ENCODE assay signal across 33 cellular contexts in genomic region chr9:96178153-96178552, GRCh38.
"Had no signal": no experiment of that assay in that cellular context is flagged by ENCODE, and none has a peak within 500 bp of the region (broad histone marks: within the 10 kb centered on the region; RNA-seq: fewer than 3 reads in every experiment).

No MANE protein-coding gene starts in this region.

- DNase-seq: activated B cell treated with CpG ODN at 0.5 μM for 24 hours; activated CD4-positive, alpha-beta T cell treated with anti-CD3 and anti-CD28 coated beads for 48 hours; activated CD4-positive, alpha-beta T cell treated with anti-CD3 and anti-CD28 coated beads, Interleukin-2, amount 50 U/mL, for 1 hour; activated CD4-positive, alpha-beta T cell treated with anti-CD3 and anti-CD28 coated beads, Interleukin-2, amount 50 U/mL, for 48 hours; activated CD8-positive, alpha-beta memory T cell treated with anti-CD3 and anti-CD28 coated beads for 24 hours; activated CD8-positive, alpha-beta T cell treated with anti-CD3 and anti-CD28 coated beads for 36 hours; activated effector memory CD4-positive, alpha-beta T cell treated with anti-CD3 and anti-CD28 coated beads, Interleukin-2, amount 50 U/mL, for 16 hours; activated naive CD4-positive, alpha-beta T cell treated with anti-CD3 and anti-CD28 coated beads for 36 hours; activated naive CD8-positive, alpha-beta T cell treated with anti-CD3 and anti-CD28 coated beads for 36 hours; activated naive CD8-positive, alpha-beta T cell treated with anti-CD3 and anti-CD28 coated beads, Interleukin-2, amount 50 U/mL, for 24 hours; activated T-cell treated with anti-CD3 and anti-CD28 coated beads, Interleukin-2, amount 50 U/mL, for 4 hours; adrenal gland; amygdala; body of pancreas; caudate nucleus; cerebellar nuclear complex; colonic mucosa; effector CD8-positive, alpha-beta T cell; endodermal cell; foreskin keratinocyte; gastrocnemius medialis; glutamatergic neuron; SW 1271; T-cell; T-helper 17 cell; T1000; WERI-Rb-1 had no signal

- H3K9me3 ChIP-seq: adrenal gland, body of pancreas, colonic mucosa, gastrocnemius medialis had no signal

- H3K4me1 Mint-ChIP-seq: activated B cell treated with CpG ODN at 0.5 μM for 24 hours; activated naive CD4-positive, alpha-beta T cell treated with anti-CD3 and anti-CD28 coated beads, Interleukin-2, amount 50 U/mL, for 24 hours; activated naive CD8-positive, alpha-beta T cell treated with anti-CD3 and anti-CD28 coated beads for 36 hours; activated naive CD8-positive, alpha-beta T cell treated with anti-CD3 and anti-CD28 coated beads, Interleukin-2, amount 50 U/mL, for 24 hours; T-cell had no signal

- ATAC-seq: activated CD4-positive, CD25-positive, alpha-beta regulatory T cell treated with anti-CD3 and anti-CD28 coated beads, Interleukin-2, amount 50 U/mL, for 24 hours; activated CD8-positive, alpha-beta T cell treated with anti-CD3 and anti-CD28 coated beads for 36 hours; activated naive CD8-positive, alpha-beta T cell treated with anti-CD3 and anti-CD28 coated beads, Interleukin-2, amount 50 U/mL, for 24 hours; activated T-cell treated with anti-CD3 and anti-CD28 coated beads, Interleukin-2, amount 50 U/mL, for 4 hours; esophagus mucosa; foreskin keratinocyte; gastrocnemius medialis; T-cell; T-helper 17 cell had no signal

- H3K36me3 Mint-ChIP-seq: activated naive CD4-positive, alpha-beta T cell treated with anti-CD3 and anti-CD28 coated beads, Interleukin-2, amount 50 U/mL, for 24 hours; activated naive CD8-positive, alpha-beta T cell treated with anti-CD3 and anti-CD28 coated beads for 36 hours; T-cell had no signal

- H3K27ac Mint-ChIP-seq: activated B cell treated with CpG ODN at 0.5 μM for 24 hours; activated CD8-positive, alpha-beta T cell treated with anti-CD3 and anti-CD28 coated beads for 36 hours; activated naive CD4-positive, alpha-beta T cell treated with anti-CD3 and anti-CD28 coated beads for 36 hours; activated naive CD4-positive, alpha-beta T cell treated with anti-CD3 and anti-CD28 coated beads, Interleukin-2, amount 50 U/mL, for 24 hours; activated naive CD8-positive, alpha-beta T cell treated with anti-CD3 and anti-CD28 coated beads for 36 hours; activated naive CD8-positive, alpha-beta T cell treated with anti-CD3 and anti-CD28 coated beads, Interleukin-2, amount 50 U/mL, for 24 hours; activated T-helper 1 cell treated with anti-CD3 and anti-CD28 coated beads, Interleukin-12 subunit alpha, Interleukin-12 subunit beta, Interleukin-2, Interleukin-4 antibody, amounts not matched to agents 30 ng/mL and 10 ng/mL and 1 ng/mL, durations not matched to agents 14 hours and 24 hours and 36 hours; activated T-helper 2 cell treated with anti-CD3 and anti-CD28 coated beads, Interferon-gamma antibody, Interleukin-2, Interleukin-4, amounts not matched to agents 10 μg/mL and 5 μg/mL and 100 μg/mL, durations not matched to agents 14 hours and 24 hours and 36 hours; endodermal cell; T-cell; T-helper 17 cell; T-helper 2 cell treated with Interferon-gamma antibody and Interleukin-4, amounts not matched to agents 5 μg/mL and 100 μg/mL, for 36 hours had no signal

- H3K9me3 Mint-ChIP-seq: activated B cell treated with CpG ODN at 0.5 μM for 24 hours; activated CD8-positive, alpha-beta T cell treated with anti-CD3 and anti-CD28 coated beads for 36 hours; activated naive CD4-positive, alpha-beta T cell treated with anti-CD3 and anti-CD28 coated beads for 36 hours; activated naive CD4-positive, alpha-beta T cell treated with anti-CD3 and anti-CD28 coated beads, Interleukin-2, amount 50 U/mL, for 24 hours; activated naive CD8-positive, alpha-beta T cell treated with anti-CD3 and anti-CD28 coated beads for 36 hours; activated naive CD8-positive, alpha-beta T cell treated with anti-CD3 and anti-CD28 coated beads, Interleukin-2, amount 50 U/mL, for 24 hours; activated T-cell treated with anti-CD3 and anti-CD28 coated beads, Interleukin-2, amount 50 U/mL, for 4 hours; activated T-helper 1 cell treated with anti-CD3 and anti-CD28 coated beads, Interleukin-12 subunit alpha, Interleukin-12 subunit beta, Interleukin-2, Interleukin-4 antibody, amounts not matched to agents 30 ng/mL and 10 ng/mL and 1 ng/mL, durations not matched to agents 14 hours and 24 hours and 36 hours; activated T-helper 2 cell treated with anti-CD3 and anti-CD28 coated beads, Interferon-gamma antibody, Interleukin-2, Interleukin-4, amounts not matched to agents 10 μg/mL and 5 μg/mL and 100 μg/mL, durations not matched to agents 14 hours and 24 hours and 36 hours; endodermal cell; T-cell; T-helper 2 cell treated with Interferon-gamma antibody and Interleukin-4, amounts not matched to agents 5 μg/mL and 100 μg/mL, for 36 hours had no signal

- H3K4me1 ChIP-seq: adrenal gland, foreskin keratinocyte, gastrocnemius medialis had no signal

- H3K27ac ChIP-seq: adrenal gland, body of pancreas, colonic mucosa, foreskin keratinocyte, gastrocnemius medialis, WERI-Rb-1 had no signal

- H3K4me3 Mint-ChIP-seq: activated B cell treated with CpG ODN at 0.5 μM for 24 hours; activated CD8-positive, alpha-beta T cell treated with anti-CD3 and anti-CD28 coated beads for 36 hours; activated naive CD4-positive, alpha-beta T cell treated with anti-CD3 and anti-CD28 coated beads for 36 hours; activated naive CD4-positive, alpha-beta T cell treated with anti-CD3 and anti-CD28 coated beads, Interleukin-2, amount 50 U/mL, for 24 hours; activated naive CD8-positive, alpha-beta T cell treated with anti-CD3 and anti-CD28 coated beads for 36 hours; activated naive CD8-positive, alpha-beta T cell treated with anti-CD3 and anti-CD28 coated beads, Interleukin-2, amount 50 U/mL, for 24 hours; activated T-cell treated with anti-CD3 and anti-CD28 coated beads, Interleukin-2, amount 50 U/mL, for 4 hours; activated T-helper 1 cell treated with anti-CD3 and anti-CD28 coated beads, Interleukin-12 subunit alpha, Interleukin-12 subunit beta, Interleukin-2, Interleukin-4 antibody, amounts not matched to agents 30 ng/mL and 10 ng/mL and 1 ng/mL, durations not matched to agents 14 hours and 24 hours and 36 hours; endodermal cell; T-cell; T-helper 17 cell; T-helper 2 cell treated with Interferon-gamma antibody and Interleukin-4, amounts not matched to agents 5 μg/mL and 100 μg/mL, for 36 hours had no signal

- H3K4me3 ChIP-seq: adrenal gland, body of pancreas, colonic mucosa, gastrocnemius medialis had no signal

- H3K27me3 ChIP-seq: adrenal gland, body of pancreas, colonic mucosa had no signal

- H3K36me3 ChIP-seq: adrenal gland, colonic mucosa, gastrocnemius medialis, WERI-Rb-1 had no signal
